ENCODE assay signal across 35 cellular contexts in the genomic region with DNA sequence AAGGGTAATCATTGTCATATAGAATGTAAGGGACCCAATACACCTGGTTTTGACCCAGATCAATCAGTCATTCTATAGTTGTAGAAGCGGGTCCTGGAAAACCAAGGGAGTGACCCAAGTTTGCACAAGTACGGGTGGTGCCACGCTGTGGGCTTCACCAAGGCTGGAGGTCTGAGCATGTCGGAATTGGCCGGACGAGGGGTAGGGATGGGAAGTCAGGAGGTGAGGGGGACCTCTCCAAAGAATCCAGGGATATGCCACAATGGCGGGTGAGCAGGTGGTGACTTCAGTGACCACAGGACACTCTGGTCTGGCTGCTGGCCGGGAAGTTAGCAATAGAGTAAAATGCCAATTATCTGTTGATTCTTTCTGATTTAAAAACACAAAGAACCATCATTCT.
"Had no signal": no experiment of that assay in that cellular context is flagged by ENCODE, and none has a peak within 500 bp of the region (broad histone marks: within the 10 kb centered on the region; RNA-seq: fewer than 3 reads in every experiment).

No MANE protein-coding gene starts in this region.

- H3K36me3 ChIP-seq: adrenal gland, brain microvascular endothelial cell, breast epithelium had no signal

- H3K4me3 ChIP-seq: adrenal gland, body of pancreas, breast epithelium had no signal

- H3K27ac ChIP-seq: adrenal gland, brain microvascular endothelial cell, breast epithelium, VCaP had no signal

- H3K27me3 Mint-ChIP-seq: activated CD4-positive, alpha-beta T cell treated with anti-CD3 and anti-CD28 coated beads, Interleukin-2, amount 10 ng/mL, durations not matched to agents 24 days and 14 days; activated T-helper 17 cell treated with anti-CD3 and anti-CD28 coated beads, Interleukin-2, amount 50 U/mL, for 72 hours had no signal

- DNase-seq: activated B cell treated with CpG ODN at 0.5 μM for 24 hours; activated CD4-positive, alpha-beta memory T cell treated with anti-CD3 and anti-CD28 coated beads for 36 hours; activated CD4-positive, alpha-beta T cell treated with anti-CD3 and anti-CD28 coated beads for 4 hours; activated CD4-positive, alpha-beta T cell treated with anti-CD3 and anti-CD28 coated beads, Interleukin-2, amount 10 ng/mL, durations not matched to agents 24 days and 14 days; activated CD4-positive, alpha-beta T cell treated with anti-CD3 and anti-CD28 coated beads, Interleukin-2, amount 50 U/mL, for 1 hour; activated CD4-positive, alpha-beta T cell treated with anti-CD3 and anti-CD28 coated beads, Interleukin-2, amount 50 U/mL, for 4 hours; activated CD4-positive, CD25-positive, alpha-beta regulatory T cell treated with anti-CD3 and anti-CD28 coated beads, Interleukin-2, amount 50 U/mL, for 72 hours; activated CD8-positive, alpha-beta memory T cell treated with anti-CD3 and anti-CD28 coated beads, Interleukin-2, amount 50 U/mL, for 4 hours; activated CD8-positive, alpha-beta T cell treated with anti-CD3 and anti-CD28 coated beads for 36 hours; activated effector memory CD4-positive, alpha-beta T cell treated with anti-CD3 and anti-CD28 coated beads, Interleukin-2, amount 50 U/mL, for 16 hours; activated gamma-delta T cell treated with Interleukin-2 at 50 U/mL for 16 hours; activated naive CD4-positive, alpha-beta T cell; activated naive CD4-positive, alpha-beta T cell treated with anti-CD3 and anti-CD28 coated beads for 36 hours; activated naive CD4-positive, alpha-beta T cell treated with anti-CD3 and anti-CD28 coated beads, Interleukin-2, amount 50 U/mL, for 16 hours; activated naive CD8-positive, alpha-beta T cell treated with anti-CD3 and anti-CD28 coated beads for 36 hours; activated T-cell treated with anti-CD3 and anti-CD28 coated beads for 4 hours; activated T-cell treated with anti-CD3 and anti-CD28 coated beads, Interleukin-2, amount 50 U/mL, for 1 hour; activated T-cell treated with anti-CD3 and anti-CD28 coated beads, Interleukin-2, amount 50 U/mL, for 4 hours; activated T-cell treated with anti-CD3 and anti-CD28 coated beads, Interleukin-2, amount 50 U/mL, for 72 hours; adrenal gland; amniotic stem cell; aorta; body of pancreas; brain microvascular endothelial cell; central memory CD4-positive, alpha-beta T cell; T-helper 1 cell; T-helper 2 cell; T-helper 9 cell had no signal

- H3K36me3 Mint-ChIP-seq: activated CD4-positive, alpha-beta memory T cell treated with anti-CD3 and anti-CD28 coated beads for 36 hours; activated naive CD4-positive, alpha-beta T cell treated with anti-CD3 and anti-CD28 coated beads, Interleukin-2, amount 50 U/mL, for 72 hours; activated naive CD8-positive, alpha-beta T cell treated with anti-CD3 and anti-CD28 coated beads for 36 hours had no signal

- H3K9me3 Mint-ChIP-seq: activated B cell treated with CpG ODN at 0.5 μM for 24 hours; activated CD4-positive, alpha-beta memory T cell treated with anti-CD3 and anti-CD28 coated beads for 36 hours; activated CD4-positive, alpha-beta T cell treated with anti-CD3 and anti-CD28 coated beads, Interleukin-2, amount 10 ng/mL, durations not matched to agents 24 days and 14 days; activated CD8-positive, alpha-beta T cell treated with anti-CD3 and anti-CD28 coated beads for 36 hours; activated naive CD4-positive, alpha-beta T cell treated with anti-CD3 and anti-CD28 coated beads for 36 hours; activated naive CD8-positive, alpha-beta T cell treated with anti-CD3 and anti-CD28 coated beads for 36 hours; activated T-cell treated with anti-CD3 and anti-CD28 coated beads, Interleukin-2, amount 50 U/mL, for 4 hours; activated T-cell treated with anti-CD3 and anti-CD28 coated beads, Interleukin-2, amount 50 U/mL, for 72 hours; activated T-helper 1 cell treated with anti-CD3 and anti-CD28 coated beads, Interleukin-12 subunit alpha, Interleukin-12 subunit beta, Interleukin-2, Interleukin-4 antibody, amounts not matched to agents 30 ng/mL and 10 ng/mL and 1 ng/mL, durations not matched to agents 14 hours and 24 hours and 36 hours; activated T-helper 17 cell treated with anti-CD3 and anti-CD28 coated beads, Interleukin-2, amount 50 U/mL, for 72 hours; T-helper 1 cell treated with Interleukin-12 subunit alpha and Interleukin-12 subunit beta and Interleukin-4 antibody, amounts not matched to agents 30 μg/mL and 1 μg/mL, for 36 hours; T-helper 2 cell treated with Interferon-gamma antibody and Interleukin-4, amounts not matched to agents 5 μg/mL and 100 μg/mL, for 36 hours had no signal

- H3K27me3 ChIP-seq: adrenal gland, body of pancreas, brain microvascular endothelial cell, breast epithelium had no signal

- H3K4me1 ChIP-seq: adrenal gland, breast epithelium had no signal

- ATAC-seq: activated CD8-positive, alpha-beta T cell treated with anti-CD3 and anti-CD28 coated beads for 36 hours; activated naive CD4-positive, alpha-beta T cell treated with anti-CD3 and anti-CD28 coated beads, Interleukin-2, amount 50 U/mL, for 72 hours; activated T-cell treated with anti-CD3 and anti-CD28 coated beads, Interleukin-2, amount 50 U/mL, for 4 hours; activated T-cell treated with anti-CD3 and anti-CD28 coated beads, Interleukin-2, amount 50 U/mL, for 72 hours; activated T-helper 17 cell treated with anti-CD3 and anti-CD28 coated beads, Interleukin-2, amount 50 U/mL, for 72 hours had no signal

- H3K27ac Mint-ChIP-seq: activated B cell treated with CpG ODN at 0.5 μM for 24 hours; activated CD4-positive, alpha-beta memory T cell treated with anti-CD3 and anti-CD28 coated beads for 36 hours; activated CD4-positive, alpha-beta T cell treated with anti-CD3 and anti-CD28 coated beads, Interleukin-2, amount 10 ng/mL, durations not matched to agents 24 days and 14 days; activated CD8-positive, alpha-beta T cell treated with anti-CD3 and anti-CD28 coated beads for 36 hours; activated naive CD4-positive, alpha-beta T cell treated with anti-CD3 and anti-CD28 coated beads for 36 hours; activated naive CD8-positive, alpha-beta T cell treated with anti-CD3 and anti-CD28 coated beads for 36 hours; activated T-cell treated with anti-CD3 and anti-CD28 coated beads, Interleukin-2, amount 50 U/mL, for 72 hours; activated T-helper 1 cell treated with anti-CD3 and anti-CD28 coated beads, Interleukin-12 subunit alpha, Interleukin-12 subunit beta, Interleukin-2, Interleukin-4 antibody, amounts not matched to agents 30 ng/mL and 10 ng/mL and 1 ng/mL, durations not matched to agents 14 hours and 24 hours and 36 hours; activated T-helper 17 cell treated with anti-CD3 and anti-CD28 coated beads, Interleukin-2, amount 50 U/mL, for 72 hours; T-helper 1 cell treated with Interleukin-12 subunit alpha and Interleukin-12 subunit beta and Interleukin-4 antibody, amounts not matched to agents 30 μg/mL and 1 μg/mL, for 36 hours; T-helper 2 cell treated with Interferon-gamma antibody and Interleukin-4, amounts not matched to agents 5 μg/mL and 100 μg/mL, for 36 hours had no signal

- H3K9me3 ChIP-seq: adrenal gland, body of pancreas, breast epithelium had no signal

- H3K4me1 Mint-ChIP-seq: activated B cell treated with CpG ODN at 0.5 μM for 24 hours; activated CD4-positive, alpha-beta T cell treated with anti-CD3 and anti-CD28 coated beads, Interleukin-2, amount 10 ng/mL, durations not matched to agents 24 days and 14 days; activated naive CD8-positive, alpha-beta T cell treated with anti-CD3 and anti-CD28 coated beads for 36 hours; activated T-helper 17 cell treated with anti-CD3 and anti-CD28 coated beads, Interleukin-2, amount 50 U/mL, for 72 hours had no signal

- H3K4me3 Mint-ChIP-seq: activated B cell treated with CpG ODN at 0.5 μM for 24 hours; activated CD4-positive, alpha-beta memory T cell treated with anti-CD3 and anti-CD28 coated beads for 36 hours; activated CD4-positive, alpha-beta T cell treated with anti-CD3 and anti-CD28 coated beads, Interleukin-2, amount 10 ng/mL, durations not matched to agents 24 days and 14 days; activated CD8-positive, alpha-beta T cell treated with anti-CD3 and anti-CD28 coated beads for 36 hours; activated naive CD4-positive, alpha-beta T cell treated with anti-CD3 and anti-CD28 coated beads for 36 hours; activated naive CD8-positive, alpha-beta T cell treated with anti-CD3 and anti-CD28 coated beads for 36 hours; activated T-cell treated with anti-CD3 and anti-CD28 coated beads, Interleukin-2, amount 50 U/mL, for 4 hours; activated T-cell treated with anti-CD3 and anti-CD28 coated beads, Interleukin-2, amount 50 U/mL, for 72 hours; activated T-helper 1 cell treated with anti-CD3 and anti-CD28 coated beads, Interleukin-12 subunit alpha, Interleukin-12 subunit beta, Interleukin-2, Interleukin-4 antibody, amounts not matched to agents 30 ng/mL and 10 ng/mL and 1 ng/mL, durations not matched to agents 14 hours and 24 hours and 36 hours; activated T-helper 17 cell treated with anti-CD3 and anti-CD28 coated beads, Interleukin-2, amount 50 U/mL, for 72 hours; T-helper 1 cell treated with Interleukin-12 subunit alpha and Interleukin-12 subunit beta and Interleukin-4 antibody, amounts not matched to agents 30 μg/mL and 1 μg/mL, for 36 hours; T-helper 2 cell treated with Interferon-gamma antibody and Interleukin-4, amounts not matched to agents 5 μg/mL and 100 μg/mL, for 36 hours had no signal
